ENCODE assay signal across 8 cellular contexts in the genomic region with DNA sequence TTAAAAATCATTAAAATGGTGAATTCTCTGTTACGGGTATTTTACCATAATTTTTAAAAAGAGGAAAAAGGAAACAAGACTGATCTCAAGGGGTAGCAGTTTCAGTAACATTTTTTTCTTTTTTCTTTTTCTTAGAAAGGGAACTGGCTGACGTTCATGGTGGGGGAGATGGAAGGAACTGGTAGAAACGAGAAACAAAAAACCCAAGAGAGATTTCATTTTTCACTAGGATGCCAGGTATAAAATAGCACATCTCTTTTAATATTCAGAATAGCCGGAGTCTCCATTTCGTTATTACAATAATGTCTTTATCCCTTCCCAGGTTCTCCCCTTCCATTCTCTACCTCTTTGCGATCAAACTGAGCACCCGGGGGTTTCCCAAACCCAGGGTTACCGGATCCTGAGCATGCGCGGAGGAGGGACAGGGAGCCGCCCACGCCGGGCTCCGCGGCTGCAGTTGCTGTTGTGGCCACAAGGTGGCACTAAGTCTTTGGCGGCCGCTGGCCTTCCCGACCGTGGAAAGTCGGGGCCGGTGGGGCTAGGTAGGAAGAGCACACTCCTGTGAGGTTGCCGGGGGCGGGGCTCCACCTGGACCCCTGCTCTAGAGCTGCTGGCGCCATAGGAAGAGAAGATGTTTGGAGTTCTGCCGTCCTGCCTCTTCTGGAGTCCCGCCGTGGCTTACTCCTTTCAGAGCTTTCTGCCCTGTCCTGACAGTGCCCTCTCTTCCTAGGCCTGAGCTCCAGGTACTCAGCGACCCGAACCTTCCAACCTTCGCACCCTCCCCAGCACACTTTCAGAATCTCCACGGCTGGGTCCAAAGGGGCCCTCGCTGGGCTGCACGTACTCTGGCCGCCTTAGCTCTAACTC.
A peak's percentile ranks its signal among the peaks of the same experiment; 100 is the strongest.
DNase-seq lines count a peak whose midpoint lies in the region; ATAC-seq, FAIRE-seq and TF ChIP-seq lines count a peak whose summit lies in the region.

No MANE protein-coding gene starts in this region.

- DNase-seq in GM13977 (ENCODE audit: low spot score) (peak; percentile 89), NCI-H1092 treated with DMSO at 0.1 percent for 48 hours (lab: John Stamatoyannopoulos, UW) (peak; percentile 36), WTC11 (ENCODE audit: low spot score) (peak; percentile 92), bronchial epithelial cell (ENCODE audit: low read depth) (peak; percentile 60), islet precursor cell (peak; percentile 85), GF-D8 (lab: John Stamatoyannopoulos, UW) (no peak)
- DNase-seq in stimulated activated CD4-positive, alpha-beta T cell treated with anti-CD3 and anti-CD28 coated beads, Interleukin-12 subunit alpha, Interleukin-12 subunit beta, amount 100 ng/mL, for 24 hours (ENCODE audit: low read depth in 2 of 2): peak; percentile 79 to 85

- in situ Hi-C loops in GM13977 (cut with MboI; ENCODE audit: low pct_unique_long_range_greater_than_20kb, low sequenced_read_pairs, unreplicated experiment): no loop called here

- no peak overlapping the region for H3K4me3 ChIP-seq in bronchial epithelial cell (ENCODE audit: low read depth, low read length)

- H3K27me3 Mint-ChIP-seq in WTC11 (ENCODE audit: low read depth): peaks cover 4% of the 10 kb centered on the region

- no peaks in the 10 kb centered on the region for H3K36me3 ChIP-seq in bronchial epithelial cell (ENCODE audit: control insufficient read depth, insufficient read depth, low read length)

- POLR2A ChIA-PET in WTC11 (lab: Charles Lee): no interaction called here

- H3K4me3 Mint-ChIP-seq in WTC11: peak overlapping the region; percentile 57

- TF ChIP-seq CTCF in GM13977 (IDR thresholded peaks at IDR 0.05; ENCODE audit: extremely low read depth, insufficient read depth, missing control alignments) (peak; percentile 99), WTC11 (IDR thresholded peaks at IDR 0.05) (peak; percentile 97), bronchial epithelial cell (IDR thresholded peaks at IDR 0.05; ENCODE audit: insufficient read depth, low read length, severe bottlenecking) (peak; percentile 97)

- CTCF ChIA-PET in WTC11 (lab: Charles Lee): interaction anchor here (0.6 to 2.9 kb wide), 24 partner anchors 8 to 346 kb away, joined by 3 to 59 read pairs (median 4); a partner anchor contains a TSS

- no peaks in the 10 kb centered on the region for H3K9me3 Mint-ChIP-seq in WTC11

- no peaks in the 10 kb centered on the region for H3K27me3 ChIP-seq in bronchial epithelial cell (ENCODE audit: control insufficient read depth, insufficient read depth, low read length)

- no peak overlapping the region for H3K27ac Mint-ChIP-seq in WTC11

- peaks cover 7% of the 10 kb centered on the region for H3K4me1 Mint-ChIP-seq in WTC11

- ATAC-seq in HG02759 (IDR thresholded peaks at IDR 0.05; ENCODE audit: unreplicated experiment): peak; percentile 96
- ATAC-seq in WTC11: peak; percentile 96

- no peak for FAIRE-seq in bronchial epithelial cell (lab: Jason Lieb, UNC)

- no peaks in the 10 kb centered on the region for H3K36me3 Mint-ChIP-seq in WTC11

TF ChIP-seq in WTC11, 78 proteins besides CTCF, POLR2A, EP300 and RAD21:
- no peak for TF ChIP-seq ZNF396 (CRISPR knock-in tag; IDR thresholded peaks at IDR 0.05; ENCODE audit: borderline replicate concordance)
- TF ChIP-seq, protein P1, sequence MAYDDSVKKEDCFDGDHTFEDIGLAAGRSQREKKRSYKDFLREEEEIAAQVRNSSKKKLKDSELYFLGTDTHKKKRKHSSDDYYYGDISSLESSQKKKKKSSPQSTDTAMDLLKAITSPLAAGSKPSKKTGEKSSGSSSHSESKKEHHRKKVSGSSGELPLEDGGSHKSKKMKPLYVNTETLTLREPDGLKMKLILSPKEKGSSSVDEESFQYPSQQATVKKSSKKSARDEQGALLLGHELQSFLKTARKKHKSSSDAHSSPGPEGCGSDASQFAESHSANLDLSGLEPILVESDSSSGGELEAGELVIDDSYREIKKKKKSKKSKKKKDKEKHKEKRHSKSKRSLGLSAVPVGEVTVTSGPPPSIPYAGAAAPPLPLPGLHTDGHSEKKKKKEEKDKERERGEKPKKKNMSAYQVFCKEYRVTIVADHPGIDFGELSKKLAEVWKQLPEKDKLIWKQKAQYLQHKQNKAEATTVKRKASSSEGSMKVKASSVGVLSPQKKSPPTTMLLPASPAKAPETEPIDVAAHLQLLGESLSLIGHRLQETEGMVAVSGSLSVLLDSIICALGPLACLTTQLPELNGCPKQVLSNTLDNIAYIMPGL (CRISPR knock-in tag; IDR thresholded peaks at IDR 0.05): peak; percentile 66; the same call in 1 of the 2 replicates
- TF ChIP-seq JAZF1 (CRISPR knock-in tag; IDR thresholded peaks at IDR 0.05): no peak
- 0 out of 2 replicates have a peak, but pooled peaks have one; percentile 17 for TF ChIP-seq ZNF232 (CRISPR knock-in tag; IDR thresholded peaks at IDR 0.05)
